1 cellular context compared by ENCODE assay signal in genomic region chr17:68457539-68458259, GRCh38.
TF ChIP-seq lines count a peak whose summit lies in the region.

No MANE protein-coding gene starts in this region.

TF ChIP-seq in K562, 482 proteins besides CTCF, POLR2A, EP300 and RAD21 (continued from another document and continues in another):
- TF ChIP-seq ZNF280B (CRISPR knock-in tag; IDR thresholded peaks at IDR 0.05) (no peak), RBM15 (IDR thresholded peaks at IDR 0.05; ENCODE audit: insufficient read depth, low read length) (no peak), BRF2 (IDR thresholded peaks at IDR 0.05; ENCODE audit: borderline replicate concordance, insufficient read depth, insufficient read length) (no peak), PCBP1 (IDR thresholded peaks at IDR 0.05; ENCODE audit: low read depth, low read length, poor library complexity, severe bottlenecking) (no peak), ZC3H8 (IDR thresholded peaks at IDR 0.05) (no peak), SMAD4 (CRISPR knock-in tag; conservative IDR thresholded peaks at IDR 0.05) (no peak), SRSF9 (IDR thresholded peaks at IDR 0.05; ENCODE audit: borderline replicate concordance, low read depth, low read length) (no peak), ESRRA (IDR thresholded peaks at IDR 0.05; ENCODE audit: borderline replicate concordance, low read depth) (no peak), SAP30 (IDR thresholded peaks at IDR 0.05; ENCODE audit: borderline replicate concordance, insufficient read depth, low read depth, low read length, poor library complexity, severe bottlenecking) (peak; percentile 98), ZNF318 (IDR thresholded peaks at IDR 0.05; ENCODE audit: borderline replicate concordance in 1 of 2, low read depth in 1 of 2) (peak in 1 of 2 experiments; percentile 66; a peak in 1 of 4 replicates), SAFB (IDR thresholded peaks at IDR 0.05; ENCODE audit: borderline replicate concordance, low read depth, low read length) (no peak), HMG20A (CRISPR knock-in tag; conservative IDR thresholded peaks at IDR 0.05) (no peak), MTA3 (IDR thresholded peaks at IDR 0.05; ENCODE audit: borderline replicate concordance) (peak; percentile 31; the same call in 1 of the 2 replicates), POLR2AphosphoS2 (IDR thresholded peaks at IDR 0.05; ENCODE audit: low read length) (no peak), ZNF354B (CRISPR knock-in tag; IDR thresholded peaks at IDR 0.05) (no peak), ARID4B (CRISPR knock-in tag; IDR thresholded peaks at IDR 0.05) (peak; percentile 98), HMG20B (CRISPR knock-in tag; IDR thresholded peaks at IDR 0.05) (no peak), ZNF408 (CRISPR knock-in tag; IDR thresholded peaks at IDR 0.05; ENCODE audit: low read depth) (no peak), CHD4 (IDR thresholded peaks at IDR 0.05; ENCODE audit: insufficient read depth, insufficient replicate concordance, low read depth, low read length, poor library complexity, severe bottlenecking) (no peak), RFX5 (IDR thresholded peaks at IDR 0.05; ENCODE audit: low read depth, low read length) (no peak), ZNF395 (CRISPR knock-in tag; IDR thresholded peaks at IDR 0.05) (peak; percentile 65; the same call in 1 of the 2 replicates), E2F4 (CRISPR knock-in tag; IDR thresholded peaks at IDR 0.05; ENCODE audit: low read depth) (no peak), TAF1 (IDR thresholded peaks at IDR 0.05; ENCODE audit: control insufficient read depth, extremely low read depth, insufficient read depth, low read length, severe bottlenecking) (no peak), SMAD1 (IDR thresholded peaks at IDR 0.05; ENCODE audit: low read depth, low read length, partially characterized antibody) (peak; percentile 36), MAX (CRISPR knock-in tag; IDR thresholded peaks at IDR 0.05) (peak; percentile 97), KDM5B (IDR thresholded peaks at IDR 0.05; ENCODE audit: insufficient replicate concordance, low read depth, low read length) (no peak), GATAD2A (IDR thresholded peaks at IDR 0.05) (no peak), PRPF4 (IDR thresholded peaks at IDR 0.05; ENCODE audit: insufficient read depth, low read depth, low read length, poor library complexity, severe bottlenecking) (no peak), CBFB (CRISPR knock-in tag; IDR thresholded peaks at IDR 0.05) (no peak), ATF6 (CRISPR knock-in tag; IDR thresholded peaks at IDR 0.05) (no peak), ZNF764 (CRISPR knock-in tag; IDR thresholded peaks at IDR 0.05; ENCODE audit: low read depth) (no peak), PPARD (CRISPR knock-in tag; IDR thresholded peaks at IDR 0.05) (no peak), CREM (IDR thresholded peaks at IDR 0.05; ENCODE audit: low read depth) (peak; percentile 87), SREBF2 (CRISPR knock-in tag; IDR thresholded peaks at IDR 0.05) (no peak)
